Comparison of ENCODE assay signal across 11 cellular contexts in the genomic region with DNA sequence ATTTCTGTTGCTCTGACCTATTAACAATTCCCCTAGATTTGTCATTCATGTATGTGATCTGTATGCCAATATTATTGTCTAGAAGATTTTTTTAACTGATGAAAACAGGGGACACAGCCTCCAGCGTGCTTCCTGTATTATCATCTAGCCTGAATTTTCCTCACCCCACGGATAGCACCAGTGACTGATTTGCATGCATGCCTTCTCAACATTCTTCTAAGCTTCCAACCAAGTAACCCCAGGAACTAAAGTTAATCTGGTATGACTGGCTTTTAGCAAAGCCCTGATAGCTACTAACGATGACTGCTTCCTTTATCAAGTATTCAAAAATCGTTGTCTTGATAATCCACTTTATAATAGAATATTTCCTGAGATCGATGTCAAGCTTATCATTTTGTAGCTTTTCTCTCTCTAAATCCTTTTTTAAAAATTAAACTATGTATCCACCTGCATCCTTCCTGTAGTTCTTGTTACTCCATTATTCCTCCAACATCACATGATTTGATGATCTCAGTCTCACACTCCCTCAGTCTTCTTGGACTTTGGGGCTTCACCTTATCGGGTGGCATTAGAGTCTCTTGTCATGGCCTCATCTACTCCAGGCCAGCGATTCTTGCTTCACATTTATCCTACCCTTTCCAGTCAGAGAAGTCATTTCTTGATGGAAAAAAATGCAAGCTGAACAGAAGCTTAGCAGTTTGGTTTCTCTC. TPM values are rescaled to one million over a fixed set of nuclear protein-coding genes. Genes with fewer than 3 reads are reported as not detected.
DNase-seq lines count a peak whose midpoint lies in the region; ATAC-seq and TF ChIP-seq lines count a peak whose summit lies in the region.
"Had no signal": no experiment of that assay in that cellular context is flagged by ENCODE, and none has a peak within 500 bp of the region (broad histone marks: within the 10 kb centered on the region; RNA-seq: fewer than 3 reads in every experiment).

No MANE protein-coding gene starts in this region.

- H3K36me3 ChIP-seq in RWPE2 (ENCODE audit: low read depth) (peaks cover 97% of the 10 kb centered on the region), fibroblast of lung (ENCODE audit: control insufficient read depth, insufficient read depth, low read length) (peaks cover 7% of the 10 kb centered on the region)

- peak overlapping the region; percentile 94 for H3K27ac ChIP-seq in RWPE2 (ENCODE audit: poor library complexity, severe bottlenecking)
- H3K27ac ChIP-seq in fibroblast of lung (ENCODE audit: insufficient read depth, low read length) = peak overlapping the region; percentile 33

- peaks cover 63% of the 10 kb centered on the region for H3K4me1 ChIP-seq in RWPE2 (ENCODE audit: insufficient read depth, poor library complexity, severe bottlenecking)
- H3K4me1 ChIP-seq in fibroblast of lung (ENCODE audit: control insufficient read depth, extremely low read depth, insufficient read depth, low read length) = peaks cover 30% of the 10 kb centered on the region

- H3K27me3 ChIP-seq in RWPE2 (ENCODE audit: insufficient read depth, poor library complexity, severe bottlenecking) (no peaks in the 10 kb centered on the region), fibroblast of lung (ENCODE audit: control insufficient read depth, insufficient read depth, low read length) (no peaks in the 10 kb centered on the region)

- ATAC-seq in RWPE2 (ENCODE audit: low read depth) (no peak), GM18858 (IDR thresholded peaks at IDR 0.05; ENCODE audit: unreplicated experiment) (no peak)

- no peak overlapping the region for H2AFZ ChIP-seq in fibroblast of lung (ENCODE audit: low read length)

- peak overlapping the region; percentile 53 for H3K4me2 ChIP-seq in fibroblast of lung (ENCODE audit: extremely low read depth, insufficient read depth, low read length)

- TF ChIP-seq CTCF in RWPE2 (IDR thresholded peaks at IDR 0.05; ENCODE audit: poor library complexity, severe bottlenecking) = no peak
- TF ChIP-seq CTCF in fibroblast of lung (conservative IDR thresholded peaks at IDR 0.05 in 1 of 2, IDR thresholded peaks at IDR 0.05 in 1 of 2; ENCODE audit: low read depth in 1 of 2, low read length in 2 of 2) = no peak

- no peaks in the 10 kb centered on the region for H4K20me1 ChIP-seq in fibroblast of lung (ENCODE audit: control insufficient read depth, extremely low read depth, insufficient read depth, low read length)

- H3K4me3 ChIP-seq in RWPE2 (ENCODE audit: severe bottlenecking) (no peak overlapping the region), fibroblast of lung (replicated peaks in 1 of 4; ENCODE audit: control extremely low read depth in 1 of 4, insufficient read depth in 1 of 4, low read depth in 3 of 4, low read length in 4 of 4) (peak overlapping the region in 1 of 4 experiments; percentile 19)

- H3K9me3 ChIP-seq in RWPE2 (ENCODE audit: severe bottlenecking) = no peaks in the 10 kb centered on the region
- no peaks in the 10 kb centered on the region for H3K9me3 ChIP-seq in fibroblast of lung (ENCODE audit: control insufficient read depth, insufficient read depth, low read depth, low read length)

- peaks cover 66% of the 10 kb centered on the region for H3K79me2 ChIP-seq in fibroblast of lung (ENCODE audit: control insufficient read depth, insufficient read depth, low read length)

- no peak overlapping the region for H3K9ac ChIP-seq in fibroblast of lung (ENCODE audit: insufficient read depth, low read length)

- peak; percentile 72 for DNase-seq in ELR (ENCODE audit: low read depth)
- no peak for DNase-seq in RWPE2 (ENCODE audit: low spot score)
- DNase-seq in fibroblast of lung (ENCODE audit: low read depth in 2 of 2) = peak in 1 of 2 donors; percentile 79
- DNase-seq in renal cortical epithelial cell (ENCODE audit: low read depth) = peak; percentile 70
- no peak for DNase-seq in T-helper 2 cell
- DNase-seq in HUDEP-2 (lab: John Stamatoyannopoulos, UW; ENCODE audit: unreplicated experiment in 76 of 76) = no peak
- no peak for DNase-seq in midbrain (lab: John Stamatoyannopoulos, UW)
- DNase-seq: activated CD4-positive, alpha-beta memory T cell treated with anti-CD3 and anti-CD28 coated beads for 36 hours; NCI-H1105; posterior cingulate gyrus had no signal

RNA-seq across cellular contexts. Expression of a gene that starts 19.0 kb away (rescaled TPM):
- total RNA-seq in fibroblast of lung = 34.4 and 35.2 TPM in 2 replicates
- 12.6 and 19.9 TPM in 2 replicates for polyA plus RNA-seq in fibroblast of lung
- 14.0 and 23.6 TPM in 2 replicates for polyA plus RNA-seq in fibroblast of lung (2012)
- 18.0 and 28.1 TPM in 2 replicates for polyA minus RNA-seq in fibroblast of lung (ENCODE audit: low replicate concordance)
- 41.0 and 75.9 TPM in 2 replicates for total RNA-seq in renal cortical epithelial cell

Comparison
In these comparisons a context has a peak if more than half of its experiments do, and no peak if none do; other contexts are left out.
1. DNase-seq: peak in ELR (single experiment) and renal cortical epithelial cell (single experiment); none in RWPE2 (single experiment), T-helper 2 cell (0 of 5), HUDEP-2 (0 of 76) and midbrain (single experiment).